ENCODE assay signal across 2 cellular contexts in the genomic region with DNA sequence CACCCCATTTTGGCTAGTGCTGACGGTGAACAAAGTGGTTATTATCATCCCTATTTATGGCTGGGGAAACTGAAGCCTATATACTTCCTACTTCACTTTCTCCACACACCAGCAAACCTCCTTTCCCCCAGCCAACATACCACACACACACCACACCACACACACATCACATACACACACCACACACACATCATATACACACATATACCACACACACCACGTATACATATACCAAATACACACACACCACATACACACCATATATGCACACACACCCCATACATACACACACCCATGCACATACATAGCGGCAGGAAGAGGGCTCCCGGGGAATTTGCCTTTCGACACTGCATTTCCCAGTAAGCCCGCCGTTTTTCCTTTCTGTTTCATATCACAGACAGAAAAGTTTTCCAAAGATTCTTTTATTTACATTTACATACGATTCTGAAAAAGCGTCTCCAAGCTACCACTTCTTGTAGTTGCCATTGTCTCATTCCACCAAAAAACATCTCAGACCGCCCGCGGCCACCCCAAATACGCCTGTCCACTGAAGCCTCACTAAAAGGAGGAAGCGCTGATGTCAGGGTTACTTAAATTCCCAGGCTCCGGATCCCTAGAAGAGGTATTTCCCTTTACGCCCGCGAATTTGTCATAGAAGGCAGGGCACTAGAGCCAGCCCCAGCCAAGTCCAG.
TF ChIP-seq lines count a peak whose summit lies in the region.

No MANE protein-coding gene starts in this region.

TF ChIP-seq in HEK293, 187 proteins besides CTCF, POLR2A, EP300 and RAD21 (continued from another document and continues in another):
- TF ChIP-seq, protein P1, sequence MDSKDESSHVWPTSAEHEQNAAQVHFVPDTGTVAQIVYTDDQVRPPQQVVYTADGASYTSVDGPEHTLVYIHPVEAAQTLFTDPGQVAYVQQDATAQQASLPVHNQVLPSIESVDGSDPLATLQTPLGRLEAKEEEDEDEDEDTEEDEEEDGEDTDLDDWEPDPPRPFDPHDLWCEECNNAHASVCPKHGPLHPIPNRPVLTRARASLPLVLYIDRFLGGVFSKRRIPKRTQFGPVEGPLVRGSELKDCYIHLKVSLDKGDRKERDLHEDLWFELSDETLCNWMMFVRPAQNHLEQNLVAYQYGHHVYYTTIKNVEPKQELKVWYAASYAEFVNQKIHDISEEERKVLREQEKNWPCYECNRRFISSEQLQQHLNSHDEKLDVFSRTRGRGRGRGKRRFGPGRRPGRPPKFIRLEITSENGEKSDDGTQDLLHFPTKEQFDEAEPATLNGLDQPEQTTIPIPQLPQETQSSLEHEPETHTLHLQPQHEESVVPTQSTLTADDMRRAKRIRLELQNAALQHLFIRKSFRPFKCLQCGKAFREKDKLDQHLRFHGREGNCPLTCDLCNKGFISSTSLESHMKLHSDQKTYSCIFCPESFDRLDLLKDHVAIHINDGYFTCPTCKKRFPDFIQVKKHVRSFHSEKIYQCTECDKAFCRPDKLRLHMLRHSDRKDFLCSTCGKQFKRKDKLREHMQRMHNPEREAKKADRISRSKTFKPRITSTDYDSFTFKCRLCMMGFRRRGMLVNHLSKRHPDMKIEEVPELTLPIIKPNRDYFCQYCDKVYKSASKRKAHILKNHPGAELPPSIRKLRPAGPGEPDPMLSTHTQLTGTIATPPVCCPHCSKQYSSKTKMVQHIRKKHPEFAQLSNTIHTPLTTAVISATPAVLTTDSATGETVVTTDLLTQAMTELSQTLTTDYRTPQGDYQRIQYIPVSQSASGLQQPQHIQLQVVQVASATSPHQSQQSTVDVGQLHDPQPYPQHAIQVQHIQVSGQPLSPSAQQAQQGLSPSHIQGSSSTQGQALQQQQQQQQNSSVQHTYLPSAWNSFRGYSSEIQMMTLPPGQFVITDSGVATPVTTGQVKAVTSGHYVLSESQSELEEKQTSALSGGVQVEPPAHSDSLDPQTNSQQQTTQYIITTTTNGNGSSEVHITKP (tag by site-specific recombination; IDR thresholded peaks at IDR 0.05), result peak; percentile 52; the same call in 1 of the 2 replicates
- TF ChIP-seq AEBP2 (tag by site-specific recombination; IDR thresholded peaks at IDR 0.05; ENCODE audit: borderline replicate concordance) (no peak), ZNF571 (tag by site-specific recombination; IDR thresholded peaks at IDR 0.05) (no peak), ZNF830 (tag by site-specific recombination; IDR thresholded peaks at IDR 0.05; ENCODE audit: low read depth) (no peak), ZBTB8A (tag by site-specific recombination; IDR thresholded peaks at IDR 0.05) (peak; percentile 80)
- TF ChIP-seq, protein P2, sequence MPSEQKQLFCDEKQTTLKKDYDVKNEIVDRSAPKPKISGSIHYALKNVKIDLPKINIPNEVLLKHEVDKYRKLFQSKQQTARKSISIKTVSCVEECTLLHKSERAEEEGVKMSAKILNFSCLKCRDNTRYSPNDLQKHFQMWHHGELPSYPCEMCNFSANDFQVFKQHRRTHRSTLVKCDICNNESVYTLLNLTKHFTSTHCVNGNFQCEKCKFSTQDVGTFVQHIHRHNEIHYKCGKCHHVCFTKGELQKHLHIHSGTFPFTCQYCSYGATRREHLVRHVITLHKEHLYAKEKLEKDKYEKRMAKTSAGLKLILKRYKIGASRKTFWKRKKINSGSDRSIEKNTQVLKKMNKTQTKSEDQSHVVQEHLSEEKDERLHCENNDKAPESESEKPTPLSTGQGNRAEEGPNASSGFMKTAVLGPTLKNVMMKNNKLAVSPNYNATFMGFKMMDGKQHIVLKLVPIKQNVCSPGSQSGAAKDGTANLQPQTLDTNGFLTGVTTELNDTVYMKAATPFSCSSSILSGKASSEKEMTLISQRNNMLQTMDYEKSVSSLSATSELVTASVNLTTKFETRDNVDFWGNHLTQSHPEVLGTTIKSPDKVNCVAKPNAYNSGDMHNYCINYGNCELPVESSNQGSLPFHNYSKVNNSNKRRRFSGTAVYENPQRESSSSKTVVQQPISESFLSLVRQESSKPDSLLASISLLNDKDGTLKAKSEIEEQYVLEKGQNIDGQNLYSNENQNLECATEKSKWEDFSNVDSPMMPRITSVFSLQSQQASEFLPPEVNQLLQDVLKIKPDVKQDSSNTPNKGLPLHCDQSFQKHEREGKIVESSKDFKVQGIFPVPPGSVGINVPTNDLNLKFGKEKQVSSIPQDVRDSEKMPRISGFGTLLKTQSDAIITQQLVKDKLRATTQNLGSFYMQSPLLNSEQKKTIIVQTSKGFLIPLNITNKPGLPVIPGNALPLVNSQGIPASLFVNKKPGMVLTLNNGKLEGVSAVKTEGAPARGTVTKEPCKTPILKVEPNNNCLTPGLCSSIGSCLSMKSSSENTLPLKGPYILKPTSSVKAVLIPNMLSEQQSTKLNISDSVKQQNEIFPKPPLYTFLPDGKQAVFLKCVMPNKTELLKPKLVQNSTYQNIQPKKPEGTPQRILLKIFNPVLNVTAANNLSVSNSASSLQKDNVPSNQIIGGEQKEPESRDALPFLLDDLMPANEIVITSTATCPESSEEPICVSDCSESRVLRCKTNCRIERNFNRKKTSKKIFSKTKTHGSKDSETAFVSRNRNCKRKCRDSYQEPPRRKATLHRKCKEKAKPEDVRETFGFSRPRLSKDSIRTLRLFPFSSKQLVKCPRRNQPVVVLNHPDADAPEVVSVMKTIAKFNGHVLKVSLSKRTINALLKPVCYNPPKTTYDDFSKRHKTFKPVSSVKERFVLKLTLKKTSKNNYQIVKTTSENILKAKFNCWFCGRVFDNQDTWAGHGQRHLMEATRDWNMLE (tag by site-specific recombination; conservative IDR thresholded peaks at IDR 0.05; ENCODE audit: low read depth), result no peak

TF ChIP-seq in HepG2, 621 proteins besides CTCF, POLR2A, EP300 and RAD21 (continued from another document and continues in another):
- TF ChIP-seq KLF15 (CRISPR knock-in tag; IDR thresholded peaks at IDR 0.05; ENCODE audit: borderline replicate concordance), result no peak
- no peak for TF ChIP-seq ZBTB39 (CRISPR knock-in tag; IDR thresholded peaks at IDR 0.05)
- TF ChIP-seq, protein P3, sequence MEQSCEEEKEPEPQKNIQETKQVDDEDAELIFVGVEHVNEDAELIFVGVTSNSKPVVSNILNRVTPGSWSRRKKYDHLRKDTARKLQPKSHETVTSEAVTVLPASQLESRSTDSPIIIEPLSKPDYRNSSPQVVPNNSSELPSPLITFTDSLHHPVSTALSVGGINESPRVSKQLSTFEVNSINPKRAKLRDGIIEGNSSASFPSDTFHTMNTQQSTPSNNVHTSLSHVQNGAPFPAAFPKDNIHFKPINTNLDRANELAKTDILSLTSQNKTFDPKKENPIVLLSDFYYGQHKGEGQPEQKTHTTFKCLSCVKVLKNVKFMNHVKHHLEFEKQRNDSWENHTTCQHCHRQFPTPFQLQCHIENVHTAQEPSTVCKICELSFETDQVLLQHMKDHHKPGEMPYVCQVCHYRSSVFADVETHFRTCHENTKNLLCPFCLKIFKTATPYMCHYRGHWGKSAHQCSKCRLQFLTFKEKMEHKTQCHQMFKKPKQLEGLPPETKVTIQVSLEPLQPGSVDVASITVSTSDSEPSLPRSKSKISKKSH (CRISPR knock-in tag; IDR thresholded peaks at IDR 0.05; ENCODE audit: borderline replicate concordance), result no peak
- TF ChIP-seq ZNF430 (CRISPR knock-in tag; IDR thresholded peaks at IDR 0.05), result no peak
- TF ChIP-seq ZNF598 (CRISPR knock-in tag; IDR thresholded peaks at IDR 0.05; ENCODE audit: borderline replicate concordance), result no peak
- TF ChIP-seq HOXD1 (CRISPR knock-in tag; IDR thresholded peaks at IDR 0.05), result no peak
- no peak for TF ChIP-seq MAFK (conservative IDR thresholded peaks at IDR 0.05 in 1 of 2, IDR thresholded peaks at IDR 0.05 in 1 of 2; ENCODE audit: low read length in 2 of 2)
- 0 out of 2 replicates have a peak, but pooled peaks have one; percentile 41 for TF ChIP-seq ZNF468 (CRISPR knock-in tag; IDR thresholded peaks at IDR 0.05)
- TF ChIP-seq CEBPZ (IDR thresholded peaks at IDR 0.05; ENCODE audit: low read length), result no peak
- TF ChIP-seq, protein P4, sequence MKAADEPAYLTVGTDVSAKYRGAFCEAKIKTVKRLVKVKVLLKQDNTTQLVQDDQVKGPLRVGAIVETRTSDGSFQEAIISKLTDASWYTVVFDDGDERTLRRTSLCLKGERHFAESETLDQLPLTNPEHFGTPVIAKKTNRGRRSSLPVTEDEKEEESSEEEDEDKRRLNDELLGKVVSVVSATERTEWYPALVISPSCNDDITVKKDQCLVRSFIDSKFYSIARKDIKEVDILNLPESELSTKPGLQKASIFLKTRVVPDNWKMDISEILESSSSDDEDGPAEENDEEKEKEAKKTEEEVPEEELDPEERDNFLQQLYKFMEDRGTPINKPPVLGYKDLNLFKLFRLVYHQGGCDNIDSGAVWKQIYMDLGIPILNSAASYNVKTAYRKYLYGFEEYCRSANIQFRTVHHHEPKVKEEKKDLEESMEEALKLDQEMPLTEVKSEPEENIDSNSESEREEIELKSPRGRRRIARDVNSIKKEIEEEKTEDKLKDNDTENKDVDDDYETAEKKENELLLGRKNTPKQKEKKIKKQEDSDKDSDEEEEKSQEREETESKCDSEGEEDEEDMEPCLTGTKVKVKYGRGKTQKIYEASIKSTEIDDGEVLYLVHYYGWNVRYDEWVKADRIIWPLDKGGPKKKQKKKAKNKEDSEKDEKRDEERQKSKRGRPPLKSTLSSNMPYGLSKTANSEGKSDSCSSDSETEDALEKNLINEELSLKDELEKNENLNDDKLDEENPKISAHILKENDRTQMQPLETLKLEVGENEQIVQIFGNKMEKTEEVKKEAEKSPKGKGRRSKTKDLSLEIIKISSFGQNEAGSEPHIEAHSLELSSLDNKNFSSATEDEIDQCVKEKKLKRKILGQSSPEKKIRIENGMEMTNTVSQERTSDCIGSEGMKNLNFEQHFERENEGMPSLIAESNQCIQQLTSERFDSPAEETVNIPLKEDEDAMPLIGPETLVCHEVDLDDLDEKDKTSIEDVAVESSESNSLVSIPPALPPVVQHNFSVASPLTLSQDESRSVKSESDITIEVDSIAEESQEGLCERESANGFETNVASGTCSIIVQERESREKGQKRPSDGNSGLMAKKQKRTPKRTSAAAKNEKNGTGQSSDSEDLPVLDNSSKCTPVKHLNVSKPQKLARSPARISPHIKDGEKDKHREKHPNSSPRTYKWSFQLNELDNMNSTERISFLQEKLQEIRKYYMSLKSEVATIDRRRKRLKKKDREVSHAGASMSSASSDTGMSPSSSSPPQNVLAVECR (CRISPR knock-in tag; IDR thresholded peaks at IDR 0.05; ENCODE audit: borderline replicate concordance), result no peak
- TF ChIP-seq ZBTB38 (CRISPR knock-in tag; IDR thresholded peaks at IDR 0.05), result peak; percentile 40; the same call in 1 of the 2 replicates
- TF ChIP-seq GLI4 (CRISPR knock-in tag; IDR thresholded peaks at IDR 0.05; ENCODE audit: borderline replicate concordance), result no peak
- TF ChIP-seq, protein P5, sequence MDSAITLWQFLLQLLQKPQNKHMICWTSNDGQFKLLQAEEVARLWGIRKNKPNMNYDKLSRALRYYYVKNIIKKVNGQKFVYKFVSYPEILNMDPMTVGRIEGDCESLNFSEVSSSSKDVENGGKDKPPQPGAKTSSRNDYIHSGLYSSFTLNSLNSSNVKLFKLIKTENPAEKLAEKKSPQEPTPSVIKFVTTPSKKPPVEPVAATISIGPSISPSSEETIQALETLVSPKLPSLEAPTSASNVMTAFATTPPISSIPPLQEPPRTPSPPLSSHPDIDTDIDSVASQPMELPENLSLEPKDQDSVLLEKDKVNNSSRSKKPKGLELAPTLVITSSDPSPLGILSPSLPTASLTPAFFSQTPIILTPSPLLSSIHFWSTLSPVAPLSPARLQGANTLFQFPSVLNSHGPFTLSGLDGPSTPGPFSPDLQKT (CRISPR knock-in tag; IDR thresholded peaks at IDR 0.05; ENCODE audit: borderline replicate concordance), result no peak
- TF ChIP-seq PRPF4 (IDR thresholded peaks at IDR 0.05; ENCODE audit: low read depth, low read length, poor library complexity, severe bottlenecking), result no peak
- TF ChIP-seq TSC22D2 (CRISPR knock-in tag; IDR thresholded peaks at IDR 0.05; ENCODE audit: borderline replicate concordance), result no peak
